In genomic region chr5:138160706-138161105, GRCh38 we compare ENCODE assay signal across 24 cellular contexts. TPM values are rescaled to one million over a fixed set of nuclear protein-coding genes. Genes with fewer than 3 reads are reported as not detected.
"Had no signal": no experiment of that assay in that cellular context is flagged by ENCODE, and none has a peak within 500 bp of the region (broad histone marks: within the 10 kb centered on the region; RNA-seq: fewer than 3 reads in every experiment).

No MANE protein-coding gene starts in this region.

- H3K27me3 ChIP-seq: MG63 had no signal

- H3K9me3 ChIP-seq: MG63 had no signal

- H3K27ac ChIP-seq: HL-60, SK-N-MC had no signal

- H3K4me3 ChIP-seq: MG63, SK-N-MC had no signal

- DNase-seq: KG1, MG63, NCI-H1092, NCI-H1105 treated with DMSO at 0.1 percent for 48 hours, NCI-H1417 treated with DMSO at 0.1 percent for 48 hours, NCI-H146, NCI-H1694 treated with DMSO at 0.1 percent for 48 hours, NCI-H1930, NCI-H2081, NCI-H2107, NCI-H2171 treated with DMSO at 0.1 percent for 48 hours, NCI-H226, NCI-H446, NCI-H510A, NCI-H524 treated with DMSO at 0.1 percent for 48 hours, NCI-H69, NCI-H774, RPMI8226, SHP77 had no signal

- FAIRE-seq: HTR-8/SVneo, RCC 7860 had no signal

RNA-seq across cellular contexts. Expression of gene NME5, which starts 21.5 kb away (rescaled TPM):
- total RNA-seq: T-helper 1 cell treated with Interleukin-12 subunit alpha and Interleukin-12 subunit beta and Interleukin-4 antibody, amounts not matched to agents 30 ng/mL and 1 ng/mL, for 36 hours had no signal
